ENCODE assay signal across 8 cellular contexts in the genomic region with DNA sequence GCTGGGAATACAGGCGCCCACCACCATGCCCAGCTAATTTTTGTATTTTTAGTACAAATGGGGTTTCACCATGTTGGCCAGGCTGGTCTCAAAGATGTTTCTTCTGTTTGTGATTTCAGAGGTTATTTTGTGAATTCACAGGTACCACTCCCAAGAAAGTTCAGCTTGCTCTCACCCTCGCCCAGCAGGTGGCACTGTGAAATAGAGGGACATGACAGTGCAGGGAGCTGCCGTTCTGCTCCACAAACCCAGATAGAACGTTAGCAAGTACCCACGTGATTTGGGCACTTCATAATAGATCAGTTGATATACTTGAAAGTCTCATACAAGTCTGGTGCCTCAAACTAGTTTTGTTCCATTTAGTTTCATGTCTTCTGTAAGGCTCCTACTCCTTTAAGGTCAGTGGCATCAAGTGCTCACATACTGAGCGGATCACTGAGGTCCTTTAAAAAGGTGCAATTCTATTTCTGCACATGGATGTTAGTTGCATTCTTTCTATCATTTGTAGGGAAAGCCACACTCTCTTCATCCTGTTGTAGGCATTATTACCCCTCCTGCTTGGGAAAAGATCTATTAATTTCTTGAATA. TPM values are rescaled to one million over a fixed set of nuclear protein-coding genes. Genes with fewer than 3 reads are reported as not detected.
DNase-seq lines count a peak whose midpoint lies in the region; ATAC-seq and TF ChIP-seq lines count a peak whose summit lies in the region.

No MANE protein-coding gene starts in this region.

- H3K27ac ChIP-seq in caudate nucleus (ENCODE audit: low read depth, low read length), result no peak overlapping the region

- TF ChIP-seq CTCF in activated B cell treated with CpG ODN at 0.5 μM for 24 hours (IDR thresholded peaks at IDR 0.05), result peak; percentile 83

- no peaks in the 10 kb centered on the region for H3K27me3 Mint-ChIP-seq in activated B cell treated with CpG ODN at 0.5 μM for 24 hours

- CTCF ChIA-PET in activated B cell treated with CpG ODN at 0.5 μM for 24 hours (lab: Charles Lee), result interaction anchor here (0.7 to 3.0 kb wide), 23 partner anchors 9 to 521 kb away, joined by 3 to 47 read pairs (median 4); no protein-coding TSS in a partner anchor

- peak; percentile 42 for ATAC-seq in HG03060 (IDR thresholded peaks at IDR 0.05; ENCODE audit: low read depth, unreplicated experiment)
- ATAC-seq in activated B cell treated with CpG ODN at 0.5 μM for 24 hours (ENCODE audit: low read depth), result peak; percentile 95

- H3K4me3 Mint-ChIP-seq in activated B cell treated with CpG ODN at 0.5 μM for 24 hours, result no peak overlapping the region

- POLR2A ChIA-PET in activated B cell treated with CpG ODN at 0.5 μM for 24 hours (lab: Charles Lee), result interaction anchor here (1.0 to 1.7 kb wide), 3 partner anchors 21 to 192 kb away, joined by 4 to 5 read pairs (median 5); a partner anchor contains a TSS

- intact Hi-C loops in activated B cell treated with CpG ODN at 0.5 μM for 24 hours (cut with micrococcal nuclease), result loop anchor here (1.0 to 5.0 kb wide), 7 partner anchors 20 to 521 kb away; a partner anchor contains a TSS

- peak overlapping the region; percentile 50 for H3K27ac Mint-ChIP-seq in activated B cell treated with CpG ODN at 0.5 μM for 24 hours

- DNase-seq in NCI-H1417 (lab: John Stamatoyannopoulos, UW) (peak; percentile 53 to 83 (median 78)), NCI-H1417 treated with DMSO at 0.1 percent for 48 hours (lab: John Stamatoyannopoulos, UW) (no peak), NCI-H2227 treated with DMSO at 0.1 percent for 48 hours (lab: John Stamatoyannopoulos, UW) (peak; percentile 22), activated B cell treated with CpG ODN at 0.5 μM for 24 hours (peak; percentile 67), caudate nucleus (lab: John Stamatoyannopoulos, UW) (peak in 38 of 61 donors; percentile 3 to 61 (median 29)), kidney glomerular epithelial cell (lab: John Stamatoyannopoulos, UW) (peak; percentile 50)
- DNase-seq in stimulated activated CD4-positive, alpha-beta T cell treated with anti-CD3 and anti-CD28 coated beads, Interleukin-2, amount 100 ng/mL, for 48 hours, result peak; percentile 71 to 78

- no peaks in the 10 kb centered on the region for H3K9me3 Mint-ChIP-seq in activated B cell treated with CpG ODN at 0.5 μM for 24 hours

- H3K36me3 Mint-ChIP-seq in activated B cell treated with CpG ODN at 0.5 μM for 24 hours (ENCODE audit: low read depth), result no peaks in the 10 kb centered on the region

- H3K4me1 Mint-ChIP-seq in activated B cell treated with CpG ODN at 0.5 μM for 24 hours, result peaks cover 39% of the 10 kb centered on the region

RNA-seq across cellular contexts. Expression of a gene that starts 45.4 kb away (rescaled TPM):
- total RNA-seq in activated B cell treated with CpG ODN at 0.5 μM for 24 hours, result 1.4 and 1.5 TPM in 2 replicates
